In the genomic region with DNA sequence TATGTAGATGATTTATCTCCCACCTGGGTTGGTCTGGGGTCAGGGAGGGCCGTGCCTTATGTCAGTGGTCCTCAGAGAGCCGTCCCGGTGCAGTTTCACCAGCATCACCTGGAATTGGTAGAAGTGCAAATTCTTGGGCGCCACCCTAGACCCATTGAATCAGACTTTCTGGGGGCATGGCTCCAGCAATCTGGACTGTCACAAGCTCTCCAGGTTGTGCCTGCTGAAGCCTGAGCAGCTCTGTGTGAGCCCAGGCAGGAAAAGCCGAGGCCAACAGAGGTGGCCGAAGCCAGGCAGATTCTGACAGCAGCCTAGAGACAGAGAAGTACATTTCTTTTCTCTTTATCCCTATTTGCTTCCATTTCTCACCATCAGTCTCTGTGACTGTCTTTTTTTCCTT, we compare ENCODE assay signal across 15 cellular contexts.
DNase-seq lines count a peak whose midpoint lies in the region; ATAC-seq and TF ChIP-seq lines count a peak whose summit lies in the region.
"Had no signal": no experiment of that assay in that cellular context is flagged by ENCODE, and none has a peak within 500 bp of the region (broad histone marks: within the 10 kb centered on the region; RNA-seq: fewer than 3 reads in every experiment).

No MANE protein-coding gene starts in this region.

- no peak overlapping the region for H4K91ac ChIP-seq in H9 (ENCODE audit: insufficient read length, low read depth, low read length)

- no peaks in the 10 kb centered on the region for H3K36me3 Mint-ChIP-seq in H9 (ENCODE audit: insufficient read depth in 1 of 3, low read depth in 3 of 3)
- H3K36me3 Mint-ChIP-seq: CD4-positive, CD25-positive, alpha-beta regulatory T cell had no signal

- H3K27ac ChIP-seq in A673 (ENCODE audit: low read depth, low read length, poor library complexity, severe bottlenecking), result peak overlapping the region; percentile 69
- H3K27ac ChIP-seq in ascending aorta, result peak overlapping the region; percentile 69 to 78
- H3K27ac ChIP-seq in prostate gland, result peak overlapping the region; percentile 67 to 69
- peak overlapping the region; percentile 17 to 83 (median 72) for H3K27ac ChIP-seq in tibial nerve
- H3K27ac ChIP-seq in H9 (ENCODE audit: insufficient read length, low read depth, low read length), result no peak overlapping the region
- H3K27ac ChIP-seq: BLaER1 treated with 17β-estradiol and CSF1 and Interleukin-3, amounts not matched to agents 10 nM and 100 nM had no signal

- H4K20me1 ChIP-seq in H9 (ENCODE audit: control insufficient read depth, insufficient read depth, insufficient read length), result no peaks in the 10 kb centered on the region
- H4K20me1 ChIP-seq: BLaER1 treated with 17β-estradiol and CSF1 and Interleukin-3, amounts not matched to agents 10 nM and 100 nM had no signal

- H2BK15ac ChIP-seq in H9 (ENCODE audit: low read depth, low read length), result no peak overlapping the region

- H2AK5ac ChIP-seq in H9 (ENCODE audit: insufficient read length, low read length), result no peak overlapping the region

- H3K56ac ChIP-seq in H9 (ENCODE audit: insufficient read length, low read depth, low read length), result no peak overlapping the region

- no peaks in the 10 kb centered on the region for H3K27me3 ChIP-seq in A673 (replicated peaks; ENCODE audit: insufficient read depth, low read depth, low read length, poor library complexity)
- H3K27me3 ChIP-seq in ascending aorta, result no peaks in the 10 kb centered on the region
- no peaks in the 10 kb centered on the region for H3K27me3 ChIP-seq in prostate gland (replicated peaks; ENCODE audit: insufficient read depth)
- no peaks in the 10 kb centered on the region for H3K27me3 ChIP-seq in tibial nerve
- no peaks in the 10 kb centered on the region for H3K27me3 ChIP-seq in H9 (ENCODE audit: insufficient read depth, low read length)
- H3K27me3 ChIP-seq: BLaER1 treated with 17β-estradiol and CSF1 and Interleukin-3, amounts not matched to agents 10 nM and 100 nM had no signal

- POLR2A ChIA-PET in A673 (lab: Charles Lee; ENCODE audit: low non-redundant PET), result no interaction called here

- no peak for TF ChIP-seq CTCF in A673 (conservative IDR thresholded peaks at IDR 0.05; ENCODE audit: low read depth, low read length)
- no peak for TF ChIP-seq CTCF in ascending aorta (IDR thresholded peaks at IDR 0.05)
- no peak for TF ChIP-seq CTCF in prostate gland (IDR thresholded peaks at IDR 0.05)
- no peak for TF ChIP-seq CTCF in tibial nerve (IDR thresholded peaks at IDR 0.05)
- TF ChIP-seq CTCF in H9 (conservative IDR thresholded peaks at IDR 0.05), result no peak

- H2BK20ac ChIP-seq in H9 (ENCODE audit: low read depth, low read length, poor library complexity, severe bottlenecking), result no peak overlapping the region

- no peaks in the 10 kb centered on the region; a peak in 1 of 5 replicates for H3K9me3 Mint-ChIP-seq in H9

- CTCF ChIA-PET in A673 (lab: Charles Lee), result interaction anchor here (1.4 kb wide), 1 partner anchor 29 kb away, joined by 4 read pairs; no protein-coding TSS in a partner anchor

- H3K79me1 ChIP-seq in H9 (ENCODE audit: insufficient read depth, low read depth, low read length, poor library complexity, severe bottlenecking), result no peaks in the 10 kb centered on the region

- no peak overlapping the region for H4K5ac ChIP-seq in H9 (ENCODE audit: insufficient read length, low read depth, low read length)

- H3K4me3 ChIP-seq in A673 (ENCODE audit: low read depth, low read length, poor library complexity, severe bottlenecking) (no peak overlapping the region), ascending aorta (no peak overlapping the region), prostate gland (no peak overlapping the region), tibial nerve (no peak overlapping the region)
- H3K4me3 ChIP-seq: BLaER1 treated with 17β-estradiol and CSF1 and Interleukin-3, amounts not matched to agents 10 nM and 100 nM; GM23248 had no signal

- no peak overlapping the region for H2BK12ac ChIP-seq in H9 (ENCODE audit: insufficient read length, low read depth, low read length)

- no peaks in the 10 kb centered on the region for H3K23me2 ChIP-seq in H9 (ENCODE audit: insufficient read length, low read depth, low read length, poor library complexity, severe bottlenecking)

- no peaks in the 10 kb centered on the region for H3K36me3 ChIP-seq in A673 (ENCODE audit: insufficient read depth, low read length, poor library complexity, severe bottlenecking)
- H3K36me3 ChIP-seq in ascending aorta, result no peaks in the 10 kb centered on the region
- H3K36me3 ChIP-seq in prostate gland, result no peaks in the 10 kb centered on the region
- H3K36me3 ChIP-seq in tibial nerve, result no peaks in the 10 kb centered on the region
- H3K36me3 ChIP-seq: BLaER1 treated with 17β-estradiol and CSF1 and Interleukin-3, amounts not matched to agents 10 nM and 100 nM had no signal

- H3K27ac Mint-ChIP-seq in H9, result no peak overlapping the region
- H3K27ac Mint-ChIP-seq: IgD-negative memory B cell had no signal

- H3K79me2 ChIP-seq in H9 (ENCODE audit: insufficient read depth, low read length), result no peaks in the 10 kb centered on the region

- no peak for DNase-seq in A673 (ENCODE audit: low spot score)
- peak in 1 of 2 donors; percentile 21 for DNase-seq in ascending aorta (ENCODE audit: low spot score in 2 of 2)
- DNase-seq in prostate gland (ENCODE audit: low spot score), result no peak
- DNase-seq in tibial nerve (ENCODE audit: low spot score in 2 of 2), result no peak
- no peak for DNase-seq in H9
- no peak for DNase-seq in NCI-H69 (lab: John Stamatoyannopoulos, UW)
- DNase-seq: 8988T; ACHN; CD4-positive, CD25-positive, alpha-beta regulatory T cell; DMS53; H7 had no signal

- H3K18ac ChIP-seq in H9 (ENCODE audit: insufficient read length, low read depth, low read length), result no peak overlapping the region

- H3K23ac ChIP-seq in H9 (ENCODE audit: insufficient read length, low read depth, low read length), result no peak overlapping the region

- H3K9ac ChIP-seq in H9 (ENCODE audit: extremely low read depth, insufficient read length, low read length), result no peak overlapping the region
- H3K9ac ChIP-seq: BLaER1 treated with 17β-estradiol and CSF1 and Interleukin-3, amounts not matched to agents 10 nM and 100 nM; GM23248 had no signal

- no peak overlapping the region for H2BK120ac ChIP-seq in H9 (ENCODE audit: low read depth, low read length, poor library complexity, severe bottlenecking)

- no peak overlapping the region for H3K4ac ChIP-seq in H9 (ENCODE audit: low read depth, low read length)

- H3K4me2 ChIP-seq in H9 (ENCODE audit: insufficient read depth, insufficient read length, low read length), result no peak overlapping the region
- H3K4me2 ChIP-seq: BLaER1 treated with 17β-estradiol and CSF1 and Interleukin-3, amounts not matched to agents 10 nM and 100 nM had no signal

- no peak overlapping the region for H4K8ac ChIP-seq in H9 (replicated peaks; ENCODE audit: insufficient read length, low read depth, low read length)

- no peak overlapping the region for H3T11ph ChIP-seq in H9 (ENCODE audit: low read length)

- TF ChIP-seq EP300 in tibial nerve (IDR thresholded peaks at IDR 0.05), result no peak

- H3K4me1 Mint-ChIP-seq in H9, result peaks cover 7% of the 10 kb centered on the region in 2 experiments

- no peak overlapping the region for H3K4me3 Mint-ChIP-seq in H9
- H3K4me3 Mint-ChIP-seq: CD4-positive, CD25-positive, alpha-beta regulatory T cell; IgD-negative memory B cell had no signal

- WGBS in prostate gland, result 57% methylated on average over 6 of the region's 6 CpGs
- 63 to 81% methylated on average over 6 of the region's 6 CpGs for WGBS in tibial nerve, 2 donors
- WGBS in H9 (ENCODE audit: extremely low coverage, insufficient read length, low lambda C conversion rate), result no CpG with 5 or more reads among the region's 6 CpGs

- H3K4me1 ChIP-seq in A673 (ENCODE audit: insufficient read depth, low read length, poor library complexity, severe bottlenecking), result peaks cover 23% of the 10 kb centered on the region
- peaks cover 0 to 11% of the 10 kb centered on the region in 2 donors for H3K4me1 ChIP-seq in ascending aorta
- peaks cover 17% of the 10 kb centered on the region for H3K4me1 ChIP-seq in prostate gland (replicated peaks)
- H3K4me1 ChIP-seq in tibial nerve, result peaks cover 0 to 34% (median 20%) of the 10 kb centered on the region in 4 donors
- no peaks in the 10 kb centered on the region for H3K4me1 ChIP-seq in H9 (ENCODE audit: insufficient read depth, low read length)
- H3K4me1 ChIP-seq: BLaER1 treated with 17β-estradiol and CSF1 and Interleukin-3, amounts not matched to agents 10 nM and 100 nM had no signal

- H2BK5ac ChIP-seq in H9 (ENCODE audit: insufficient read length, low read length), result no peak overlapping the region

- no peaks in the 10 kb centered on the region for H3K27me3 Mint-ChIP-seq in H9 (ENCODE audit: low read depth)
- H3K27me3 Mint-ChIP-seq: IgD-negative memory B cell had no signal

- no TSS peak for BruUV-seq in A673 (replicated peaks; lab: Mats Ljungman, UMichigan)

- no peak overlapping the region for H3K14ac ChIP-seq in H9 (ENCODE audit: insufficient read depth, low read length)

- intact Hi-C loops in A673 (cut with micrococcal nuclease; ENCODE audit: unreplicated experiment) (no loop called here), ascending aorta (cut with DNase I) (no loop called here), prostate gland (cut with DNase I) (no loop called here)

- TF ChIP-seq POLR2A in prostate gland (IDR thresholded peaks at IDR 0.05) (no peak), tibial nerve (IDR thresholded peaks at IDR 0.05) (no peak)

- ATAC-seq in GM21576 (IDR thresholded peaks at IDR 0.05; ENCODE audit: unreplicated experiment), result no peak

- H2AFZ ChIP-seq in H9 (ENCODE audit: low read length), result no peak overlapping the region

- H3K9me3 ChIP-seq in A673 (ENCODE audit: low read depth, low read length, poor library complexity, severe bottlenecking), result no peaks in the 10 kb centered on the region
- no peaks in the 10 kb centered on the region for H3K9me3 ChIP-seq in ascending aorta
- H3K9me3 ChIP-seq in prostate gland, result no peaks in the 10 kb centered on the region
- H3K9me3 ChIP-seq in tibial nerve, result no peaks in the 10 kb centered on the region
- no peaks in the 10 kb centered on the region for H3K9me3 ChIP-seq in H9 (ENCODE audit: control insufficient read depth, low read depth, low read length)
- H3K9me3 ChIP-seq: BLaER1 treated with 17β-estradiol and CSF1 and Interleukin-3, amounts not matched to agents 10 nM and 100 nM had no signal
